1 cellular context compared by ENCODE assay signal in genomic region chr2:113039675-113040074, GRCh38.
TF ChIP-seq lines count a peak whose summit lies in the region.

No MANE protein-coding gene starts in this region.

TF ChIP-seq in K562, 482 proteins besides CTCF, POLR2A, EP300 and RAD21:
- TF ChIP-seq C11orf30 (IDR thresholded peaks at IDR 0.05; ENCODE audit: low read depth): peak; percentile 84
- peak; percentile 65 for TF ChIP-seq MAFF (IDR thresholded peaks at IDR 0.05; ENCODE audit: low read length)
- TF ChIP-seq NR4A1 (CRISPR knock-in tag; IDR thresholded peaks at IDR 0.05): no peak
- TF ChIP-seq NR4A1 (tag; IDR thresholded peaks at IDR 0.05): no peak
- TF ChIP-seq ZNF316 (IDR thresholded peaks at IDR 0.05): peak; percentile 84
- TF ChIP-seq, protein P1, sequence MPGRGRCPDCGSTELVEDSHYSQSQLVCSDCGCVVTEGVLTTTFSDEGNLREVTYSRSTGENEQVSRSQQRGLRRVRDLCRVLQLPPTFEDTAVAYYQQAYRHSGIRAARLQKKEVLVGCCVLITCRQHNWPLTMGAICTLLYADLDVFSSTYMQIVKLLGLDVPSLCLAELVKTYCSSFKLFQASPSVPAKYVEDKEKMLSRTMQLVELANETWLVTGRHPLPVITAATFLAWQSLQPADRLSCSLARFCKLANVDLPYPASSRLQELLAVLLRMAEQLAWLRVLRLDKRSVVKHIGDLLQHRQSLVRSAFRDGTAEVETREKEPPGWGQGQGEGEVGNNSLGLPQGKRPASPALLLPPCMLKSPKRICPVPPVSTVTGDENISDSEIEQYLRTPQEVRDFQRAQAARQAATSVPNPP (IDR thresholded peaks at IDR 0.05; ENCODE audit: borderline replicate concordance, insufficient read depth, insufficient read length): no peak
- no peak for TF ChIP-seq ZNF354B (CRISPR knock-in tag; IDR thresholded peaks at IDR 0.05)
- peak; percentile 91 for TF ChIP-seq MAFG (tag; conservative IDR thresholded peaks at IDR 0.05)
- 0 out of 2 replicates have a peak, but pooled peaks have one; percentile 21 for TF ChIP-seq FOSL1 (tag; conservative IDR thresholded peaks at IDR 0.05)
- no peak for TF ChIP-seq CBX8 (IDR thresholded peaks at IDR 0.05; ENCODE audit: borderline replicate concordance, extremely low read depth, low read depth, low read length, poor library complexity, severe bottlenecking)
- no peak for TF ChIP-seq SNRNP70 (optimal IDR thresholded peaks at IDR 0.05; ENCODE audit: low read depth, low read length)
- TF ChIP-seq MAFK (IDR thresholded peaks at IDR 0.05; ENCODE audit: low read length): peak; percentile 63
- TF ChIP-seq, protein P2, sequence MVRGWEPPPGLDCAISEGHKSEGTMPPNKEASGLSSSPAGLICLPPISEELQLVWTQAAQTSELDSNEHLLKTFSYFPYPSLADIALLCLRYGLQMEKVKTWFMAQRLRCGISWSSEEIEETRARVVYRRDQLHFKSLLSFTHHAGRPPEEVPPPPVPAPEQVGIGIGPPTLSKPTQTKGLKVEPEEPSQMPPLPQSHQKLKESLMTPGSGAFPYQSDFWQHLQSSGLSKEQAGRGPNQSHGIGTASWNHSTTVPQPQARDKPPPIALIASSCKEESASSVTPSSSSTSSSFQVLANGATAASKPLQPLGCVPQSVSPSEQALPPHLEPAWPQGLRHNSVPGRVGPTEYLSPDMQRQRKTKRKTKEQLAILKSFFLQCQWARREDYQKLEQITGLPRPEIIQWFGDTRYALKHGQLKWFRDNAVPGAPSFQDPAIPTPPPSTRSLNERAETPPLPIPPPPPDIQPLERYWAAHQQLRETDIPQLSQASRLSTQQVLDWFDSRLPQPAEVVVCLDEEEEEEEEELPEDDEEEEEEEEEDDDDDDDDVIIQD (CRISPR knock-in tag; IDR thresholded peaks at IDR 0.05): no peak
